15 cellular contexts compared by ENCODE assay signal in genomic region chr1:56446531-56447098, GRCh38.
DNase-seq lines count a peak whose midpoint lies in the region; ATAC-seq, FAIRE-seq and TF ChIP-seq lines count a peak whose summit lies in the region.
"Had no signal": no experiment of that assay in that cellular context is flagged by ENCODE, and none has a peak within 500 bp of the region (broad histone marks: within the 10 kb centered on the region; RNA-seq: fewer than 3 reads in every experiment).

No MANE protein-coding gene starts in this region.

- no peak for FAIRE-seq in HepG2 (lab: Jason Lieb, UNC)
- FAIRE-seq: keratinocyte had no signal

- BruUV-seq in HepG2 (replicated peaks; lab: Mats Ljungman, UMichigan) = no TSS peak

- H3K79me2 ChIP-seq in HepG2 (ENCODE audit: insufficient read depth, low read length) = no peaks in the 10 kb centered on the region

- H3K4me2 ChIP-seq in HepG2 (ENCODE audit: low read depth, low read length) = no peak overlapping the region

- H3K27ac ChIP-seq in brain microvascular endothelial cell = no peak overlapping the region
- H3K27ac ChIP-seq in HepG2 (ENCODE audit: extremely low read length, insufficient read depth, low read length) = peak overlapping the region; percentile 7

- DNase-seq in HEK293T (ENCODE audit: extremely low spot score) (no peak), brain microvascular endothelial cell (peak; percentile 12), HepG2 (ENCODE audit: low spot score) (no peak), stromal cell of bone marrow (ENCODE audit: low read depth) (peak; percentile 50), AG08395 (ENCODE audit: low spot score) (no peak)
- no peak for DNase-seq in stimulated activated naive CD4-positive, alpha-beta T cell (lab: John Stamatoyannopoulos, UW)
- DNase-seq: activated gamma-delta T cell treated with Interleukin-2 at 50 U/mL for 16 hours, BE2C, cortex of kidney, NCI-H1092 treated with DMSO at 0.1 percent for 48 hours, NCI-H524 had no signal

- no peak overlapping the region for H3K9ac ChIP-seq in HepG2 (ENCODE audit: insufficient read depth, low read depth, low read length)

- peaks cover 88% of the 10 kb centered on the region for H3K4me1 ChIP-seq in HepG2 (ENCODE audit: insufficient read depth, low read length)
- H3K4me1 ChIP-seq: BE2C had no signal

- TF ChIP-seq POLR2A in HepG2 (IDR thresholded peaks at IDR 0.05; ENCODE audit: insufficient read depth in 1 of 2, low read depth in 2 of 2, low read length in 2 of 2) = no peak

- POLR2A ChIA-PET in HEK293T (lab: Yijun Ruan, JAX) = no interaction called here
- POLR2A ChIA-PET in HepG2 (lab: Yijun Ruan, JAX) = no interaction called here

- TF ChIP-seq RAD21 in HepG2 (CRISPR knock-in tag; IDR thresholded peaks at IDR 0.05) = no peak

- H3K36me3 ChIP-seq in brain microvascular endothelial cell (replicated peaks) = no peaks in the 10 kb centered on the region
- H3K36me3 ChIP-seq in HepG2 (replicated peaks in 1 of 2; ENCODE audit: control insufficient read depth in 1 of 2, insufficient read depth in 2 of 2, low read length in 2 of 2) = no peaks in the 10 kb centered on the region
- H3K36me3 ChIP-seq: BE2C had no signal

- CTCF ChIA-PET in HEK293T (lab: Yijun Ruan, JAX) (no interaction called here), HepG2 (lab: Yijun Ruan, JAX; ENCODE audit: low intra/inter-chr PET ratio, low total read pairs) (no interaction called here)

- 90% methylated on average over 5 of the region's 5 CpGs for WGBS in HepG2 (ENCODE audit: low lambda C conversion rate)

- ATAC-seq in HepG2 = no peak
- ATAC-seq in GM21390 (IDR thresholded peaks at IDR 0.05; ENCODE audit: unreplicated experiment) = no peak
- no peak for ATAC-seq in GM18909 (IDR thresholded peaks at IDR 0.05; ENCODE audit: poor library complexity, unreplicated experiment)
- ATAC-seq: natural killer cell treated with Interleukin-12 subunit alpha and Interleukin-12 subunit beta and Interleukin-15 and Interleukin-18, amount 100 ng/mL, for 72 hours had no signal

- H2AFZ ChIP-seq in HepG2 (ENCODE audit: low read length) = no peak overlapping the region

- no peak for TF ChIP-seq EP300 in HepG2 (IDR thresholded peaks at IDR 0.05; ENCODE audit: low read depth in 2 of 2, low read length in 2 of 2)
- TF ChIP-seq EP300 in HepG2 (CRISPR knock-in tag; IDR thresholded peaks at IDR 0.05; ENCODE audit: borderline replicate concordance) = no peak

- no peaks in the 10 kb centered on the region for H3K27me3 ChIP-seq in brain microvascular endothelial cell (replicated peaks)
- no peaks in the 10 kb centered on the region for H3K27me3 ChIP-seq in HepG2 (ENCODE audit: control insufficient read depth in 1 of 2, insufficient read depth in 2 of 2, low read length in 2 of 2)
- H3K27me3 ChIP-seq: BE2C had no signal

- H3K4me3 ChIP-seq in brain microvascular endothelial cell (ENCODE audit: low read depth, low read length) = no peak overlapping the region
- H3K4me3 ChIP-seq in HepG2 (replicated peaks in 1 of 3; ENCODE audit: insufficient read depth in 1 of 3, low read depth in 2 of 3, low read length in 3 of 3) = no peak overlapping the region

- no peaks in the 10 kb centered on the region for H4K20me1 ChIP-seq in HepG2 (ENCODE audit: insufficient read depth, low read length)

- intact Hi-C loops in HepG2 (cut with micrococcal nuclease; ENCODE audit: unreplicated experiment) = loop anchor here (5.0 kb wide), 1 partner anchor 34 kb away; no protein-coding TSS in a partner anchor

- in situ Hi-C loops in brain microvascular endothelial cell (cut with HindIII; ENCODE audit: low pct_ligation_motif_present, low sequenced_read_pairs) (no loop called here), HepG2 (cut with HindIII; ENCODE audit: extremely low pct_ligation_motif_present, low pct_unique_long_range_greater_than_20kb) (no loop called here)

- TF ChIP-seq CTCF in brain microvascular endothelial cell (IDR thresholded peaks at IDR 0.05; ENCODE audit: low read depth, low read length, missing control alignments) (no peak), HepG2 (CRISPR knock-in tag; IDR thresholded peaks at IDR 0.05) (no peak)

- no peaks in the 10 kb centered on the region for H3K9me3 ChIP-seq in HepG2 (ENCODE audit: low read length)
- H3K9me3 ChIP-seq: BE2C had no signal

TF ChIP-seq in HEK293T, 16 proteins besides CTCF, POLR2A, EP300 and RAD21:
- TF ChIP-seq BHLHE40 (IDR thresholded peaks at IDR 0.05; ENCODE audit: borderline replicate concordance) (no peak), PKNOX1 (IDR thresholded peaks at IDR 0.05) (peak; percentile 46; the same call in 1 of the 2 replicates)
TF ChIP-seq in HEK293T: peak in this region for 1.

TF ChIP-seq in HepG2, 621 proteins besides CTCF, POLR2A, EP300 and RAD21:
- no peak for TF ChIP-seq ONECUT2 (CRISPR knock-in tag; IDR thresholded peaks at IDR 0.05)

Comparison
In these comparisons a context has a peak if more than half of its experiments do, and no peak if none do; other contexts are left out.
1. DNase-seq: peak in brain microvascular endothelial cell (single experiment) and stromal cell of bone marrow (single experiment); none in HEK293T (single experiment), HepG2 (single experiment), stimulated activated naive CD4-positive, alpha-beta T cell (0 of 6) and AG08395 (single experiment).